Comparison of ENCODE assay signal across 5 cellular contexts in genomic region chr12:60529723-60530122, GRCh38.
"Had no signal": no experiment of that assay in that cellular context is flagged by ENCODE, and none has a peak within 500 bp of the region (broad histone marks: within the 10 kb centered on the region; RNA-seq: fewer than 3 reads in every experiment).

No MANE protein-coding gene starts in this region.

- ATAC-seq: HepG2, K562 had no signal

- H3K4me3 ChIP-seq: K562 had no signal

- DNase-seq: IMR-90, KBM-7 had no signal

- H3K27ac ChIP-seq: HL-60 had no signal
